In genomic region chrX:107199491-107199890, GRCh38 we compare ENCODE assay signal across 27 cellular contexts. TPM values are rescaled to one million over a fixed set of nuclear protein-coding genes. Genes with fewer than 3 reads are reported as not detected.
"Had no signal": no experiment of that assay in that cellular context is flagged by ENCODE, and none has a peak within 500 bp of the region (broad histone marks: within the 10 kb centered on the region; RNA-seq: fewer than 3 reads in every experiment).

No MANE protein-coding gene starts in this region.

- H3K9me3 ChIP-seq: adrenal gland, body of pancreas had no signal

- H3K36me3 ChIP-seq: adrenal gland had no signal

- DNase-seq: activated CD4-positive, alpha-beta T cell treated with anti-CD3 and anti-CD28 coated beads for 4 hours; activated CD8-positive, alpha-beta memory T cell treated with anti-CD3 and anti-CD28 coated beads, Interleukin-2, amount 50 U/mL, for 4 hours; activated CD8-positive, alpha-beta T cell treated with anti-CD3 and anti-CD28 coated beads for 36 hours; activated gamma-delta T cell treated with Interleukin-2 at 50 U/mL for 16 hours; activated naive CD4-positive, alpha-beta T cell treated with anti-CD3 and anti-CD28 coated beads, Interleukin-2, amount 10 ng/mL, durations not matched to agents 7 days and 5 days; activated naive CD8-positive, alpha-beta T cell treated with anti-CD3 and anti-CD28 coated beads for 36 hours; activated T-cell treated with anti-CD3 and anti-CD28 coated beads, Interleukin-2, amount 50 U/mL, for 72 hours; adrenal gland; anterior cingulate cortex; body of pancreas; central memory CD4-positive, alpha-beta T cell; Kasumi-1; KBM-7; NCI-H1105 treated with DMSO at 0.1 percent for 48 hours; NCI-H1694; NCI-H2029; NCI-H2107; NCI-H2171 treated with DMSO at 0.1 percent for 48 hours; NCI-H226; NCI-H510A treated with DMSO at 0.1 percent for 48 hours; NCI-H69; NK-92 treated with Interleukin-12 subunit alpha and Interleukin-12 subunit beta, amount 100 ng/mL, for 24 hours; SHP77 treated with DMSO at 0.1 percent for 48 hours had no signal

- FAIRE-seq: bronchial epithelial cell had no signal

- H3K4me3 ChIP-seq: adrenal gland, body of pancreas had no signal

- H3K27me3 ChIP-seq: adrenal gland, body of pancreas had no signal

- ATAC-seq: activated CD4-positive, CD25-positive, alpha-beta regulatory T cell treated with anti-CD3 and anti-CD28 coated beads, Interleukin-2, amount 50 U/mL, for 24 hours; activated CD8-positive, alpha-beta T cell treated with anti-CD3 and anti-CD28 coated beads for 36 hours; activated T-cell treated with anti-CD3 and anti-CD28 coated beads, Interleukin-2, amount 50 U/mL, for 72 hours; body of pancreas had no signal

- H3K27ac ChIP-seq: adrenal gland, body of pancreas had no signal

- H3K4me1 ChIP-seq: adrenal gland, body of pancreas had no signal

RNA-seq across cellular contexts. Expression of gene DNAAF6, which starts 6.9 kb away (rescaled TPM):
- total RNA-seq: activated CD8-positive, alpha-beta T cell treated with anti-CD3 and anti-CD28 coated beads for 36 hours; activated naive CD8-positive, alpha-beta T cell treated with anti-CD3 and anti-CD28 coated beads for 36 hours; activated T-cell treated with anti-CD3 and anti-CD28 coated beads, Interleukin-2, amount 50 U/mL, for 72 hours; activated T-helper 2 cell treated with anti-CD3 and anti-CD28 coated beads, Interferon-gamma antibody, Interleukin-2, Interleukin-4, amounts not matched to agents 10 μg/mL and 5 μg/mL and 100 μg/mL, durations not matched to agents 14 hours and 24 hours and 36 hours; adrenal gland; body of pancreas; bronchial epithelial cell; SK-MEL-5 had no signal
- polyA plus RNA-seq: adrenal gland had no signal
